Comparison of ENCODE assay signal across 18 cellular contexts in the genomic region with DNA sequence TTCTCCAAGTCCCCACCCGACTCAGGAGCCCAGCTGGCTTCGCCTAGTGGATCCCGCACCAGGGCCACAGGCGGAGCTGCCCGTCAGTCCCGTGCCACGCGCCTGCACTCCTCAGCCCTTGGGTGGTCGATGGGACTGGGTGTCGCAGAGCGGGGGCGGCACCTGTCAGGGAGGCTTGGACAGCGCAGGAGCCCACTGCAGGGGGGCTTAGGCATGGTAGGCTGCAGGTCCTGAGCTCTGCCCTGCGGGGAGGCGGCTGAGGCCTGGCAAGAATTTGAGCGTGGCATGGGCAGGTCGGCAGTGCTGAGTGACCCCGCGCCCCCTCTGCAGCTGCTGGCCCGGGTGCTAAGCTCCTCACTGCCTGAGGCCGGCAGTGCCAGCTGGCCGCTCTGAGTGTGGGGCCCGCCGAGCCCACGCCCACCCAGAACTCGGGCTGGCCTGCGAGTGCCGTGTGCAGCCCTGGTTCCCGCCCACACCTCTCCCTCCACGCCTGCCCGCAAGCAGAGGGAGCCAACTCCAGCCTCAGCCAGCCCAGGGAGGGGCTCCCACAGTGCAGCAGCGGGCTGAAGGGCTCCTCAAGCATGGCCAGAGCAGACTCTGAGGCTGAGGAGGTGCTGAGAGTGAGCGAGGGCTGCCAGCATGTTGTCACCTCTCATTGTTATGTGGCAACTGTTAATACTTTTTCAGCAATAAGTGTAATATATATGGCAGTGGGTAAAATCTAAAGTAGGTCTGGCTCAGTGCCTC.
"Had no signal": no experiment of that assay in that cellular context is flagged by ENCODE, and none has a peak within 500 bp of the region (broad histone marks: within the 10 kb centered on the region; RNA-seq: fewer than 3 reads in every experiment).

No MANE protein-coding gene starts in this region.

- H3K36me3 ChIP-seq: MG63, SJCRH30 had no signal

- H3K27me3 ChIP-seq: MG63, SJCRH30 had no signal

- H3K9me3 ChIP-seq: MG63, SJCRH30 had no signal

- ATAC-seq: SK-N-SH treated with all-trans-retinoic acid at 6 μM for 48 hours had no signal

- DNase-seq: KBM-7, MG63, NCI-H1092, NCI-H1105 treated with DMSO at 0.1 percent for 48 hours, NCI-H1417 treated with DMSO at 0.1 percent for 48 hours, NCI-H146, NCI-H1694 treated with DMSO at 0.1 percent for 48 hours, NCI-H1930, NCI-H2081, NCI-H2107, NCI-H2227 treated with DMSO at 0.1 percent for 48 hours, NCI-H526 treated with DMSO at 0.1 percent for 48 hours, NCI-H748 treated with DMSO at 0.1 percent for 48 hours, RPMI8226, SHP77 treated with DMSO at 0.1 percent for 48 hours had no signal

- H3K27ac ChIP-seq: SJCRH30 had no signal

- H3K4me3 ChIP-seq: MG63, SJCRH30 had no signal

- FAIRE-seq: RCC 7860 had no signal
